18 cellular contexts compared by ENCODE assay signal in genomic region chr3:63405882-63406281, GRCh38.
DNase-seq lines count a peak whose midpoint lies in the region; ATAC-seq, FAIRE-seq and TF ChIP-seq lines count a peak whose summit lies in the region.
"Had no signal": no experiment of that assay in that cellular context is flagged by ENCODE, and none has a peak within 500 bp of the region (broad histone marks: within the 10 kb centered on the region; RNA-seq: fewer than 3 reads in every experiment).

No MANE protein-coding gene starts in this region.

- peaks cover 8% of the 10 kb centered on the region for H3K9me3 ChIP-seq in endodermal cell (ENCODE audit: control insufficient read depth, low read length)
- H3K9me3 ChIP-seq: BLaER1 treated with 17β-estradiol and CSF1 and Interleukin-3, amounts not matched to agents 10 nM and 100 nM had no signal

- no peak for DNase-seq in D721Med (ENCODE audit: insufficient read length, low spot score)
- DNase-seq in LNCaP clone FGC (ENCODE audit: low read depth), result no peak
- no peak for DNase-seq in endodermal cell
- no peak for DNase-seq in retinal pigment epithelial cell (ENCODE audit: low read depth)
- no peak for DNase-seq in GM03348 (ENCODE audit: low spot score)
- DNase-seq in activated CD8-positive, alpha-beta memory T cell treated with anti-CD3 and anti-CD28 coated beads, Interleukin-2, amount 10 ng/mL, durations not matched to agents 7 days and 5 days, result no peak
- DNase-seq: DMS153, KG1, NCI-H1092 treated with DMSO at 0.1 percent for 48 hours, NCI-H1694 treated with DMSO at 0.1 percent for 48 hours, NCI-H446 treated with DMSO at 0.1 percent for 48 hours, NCI-H82, SHP77 had no signal

- peaks cover 7% of the 10 kb centered on the region for H3K27me3 Mint-ChIP-seq in endodermal cell (ENCODE audit: insufficient read depth)
- H3K27me3 Mint-ChIP-seq in activated CD8-positive, alpha-beta memory T cell treated with anti-CD3 and anti-CD28 coated beads, Interleukin-2, amount 10 ng/mL, durations not matched to agents 7 days and 5 days, result no peaks in the 10 kb centered on the region

- H3K4me3 ChIP-seq in LNCaP clone FGC (ENCODE audit: low read depth, low read length) (no peak overlapping the region), endodermal cell (ENCODE audit: low read length) (no peak overlapping the region), retinal pigment epithelial cell (ENCODE audit: low read length) (no peak overlapping the region)
- H3K4me3 ChIP-seq: BLaER1 treated with 17β-estradiol and CSF1 and Interleukin-3, amounts not matched to agents 10 nM and 100 nM had no signal

- no peak for FAIRE-seq in D721Med (lab: Jason Lieb, UNC)
- FAIRE-seq: GM12892, GM19239, RCC 7860 had no signal

- H3K27me3 ChIP-seq in endodermal cell (ENCODE audit: control insufficient read depth, insufficient read depth, low read length, poor library complexity, severe bottlenecking), result no peaks in the 10 kb centered on the region
- H3K27me3 ChIP-seq: BLaER1 treated with 17β-estradiol and CSF1 and Interleukin-3, amounts not matched to agents 10 nM and 100 nM had no signal

- H3K36me3 Mint-ChIP-seq in endodermal cell (ENCODE audit: low read depth), result no peaks in the 10 kb centered on the region
- no peaks in the 10 kb centered on the region for H3K36me3 Mint-ChIP-seq in activated CD8-positive, alpha-beta memory T cell treated with anti-CD3 and anti-CD28 coated beads, Interleukin-2, amount 10 ng/mL, durations not matched to agents 7 days and 5 days

- no peak overlapping the region for H3K4me3 Mint-ChIP-seq in endodermal cell
- no peak overlapping the region for H3K4me3 Mint-ChIP-seq in activated CD8-positive, alpha-beta memory T cell treated with anti-CD3 and anti-CD28 coated beads, Interleukin-2, amount 10 ng/mL, durations not matched to agents 7 days and 5 days

- H3K9me3 Mint-ChIP-seq in endodermal cell, result peaks cover 8% of the 10 kb centered on the region
- H3K9me3 Mint-ChIP-seq in activated CD8-positive, alpha-beta memory T cell treated with anti-CD3 and anti-CD28 coated beads, Interleukin-2, amount 10 ng/mL, durations not matched to agents 7 days and 5 days (ENCODE audit: low read depth), result no peaks in the 10 kb centered on the region

- H3K27ac Mint-ChIP-seq in endodermal cell, result no peak overlapping the region
- H3K27ac Mint-ChIP-seq in activated CD8-positive, alpha-beta memory T cell treated with anti-CD3 and anti-CD28 coated beads, Interleukin-2, amount 10 ng/mL, durations not matched to agents 7 days and 5 days, result no peak overlapping the region

- H3K36me3 ChIP-seq in endodermal cell (ENCODE audit: control insufficient read depth, insufficient read depth, low read length), result no peaks in the 10 kb centered on the region
- H3K36me3 ChIP-seq: BLaER1 treated with 17β-estradiol and CSF1 and Interleukin-3, amounts not matched to agents 10 nM and 100 nM had no signal

- no peak overlapping the region for H3K9ac ChIP-seq in endodermal cell (ENCODE audit: extremely low read depth, low read length, poor library complexity, severe bottlenecking)
- H3K9ac ChIP-seq: BLaER1 treated with 17β-estradiol and CSF1 and Interleukin-3, amounts not matched to agents 10 nM and 100 nM had no signal

- no peaks in the 10 kb centered on the region for H3K4me1 Mint-ChIP-seq in endodermal cell
- H3K4me1 Mint-ChIP-seq in activated CD8-positive, alpha-beta memory T cell treated with anti-CD3 and anti-CD28 coated beads, Interleukin-2, amount 10 ng/mL, durations not matched to agents 7 days and 5 days, result no peaks in the 10 kb centered on the region

- H3K4me1 ChIP-seq in endodermal cell (ENCODE audit: control insufficient read depth, insufficient read depth, low read length), result no peaks in the 10 kb centered on the region
- H3K4me1 ChIP-seq: BLaER1 treated with 17β-estradiol and CSF1 and Interleukin-3, amounts not matched to agents 10 nM and 100 nM had no signal

- TF ChIP-seq CTCF in D721Med (IDR thresholded peaks at IDR 0.05; ENCODE audit: insufficient read depth, missing control alignments) (peak; percentile 5), LNCaP clone FGC (IDR thresholded peaks at IDR 0.05; ENCODE audit: control insufficient read depth, extremely low read depth, insufficient read depth) (peak; percentile 32), endodermal cell (conservative IDR thresholded peaks at IDR 0.05) (peak; percentile 45), retinal pigment epithelial cell (conservative IDR thresholded peaks at IDR 0.05; ENCODE audit: low read depth, low read length) (peak; percentile 14)

- 86 to 91% methylated on average over 2 to 3 of the region's 3 CpGs for WGBS in endodermal cell (ENCODE audit: insufficient coverage in 1 of 2, insufficient read length in 1 of 2), 2 experiments

- CTCF ChIA-PET in activated CD8-positive, alpha-beta memory T cell treated with anti-CD3 and anti-CD28 coated beads, Interleukin-2, amount 10 ng/mL, durations not matched to agents 7 days and 5 days (lab: Charles Lee), result no interaction called here

- ATAC-seq in GM18861 (IDR thresholded peaks at IDR 0.05; ENCODE audit: unreplicated experiment), result no peak
- ATAC-seq in activated CD8-positive, alpha-beta memory T cell treated with anti-CD3 and anti-CD28 coated beads, Interleukin-2, amount 10 ng/mL, durations not matched to agents 7 days and 5 days, result no peak

- H3K27ac ChIP-seq in endodermal cell (ENCODE audit: low read depth, low read length), result no peak overlapping the region
- H3K27ac ChIP-seq: BLaER1 treated with 17β-estradiol and CSF1 and Interleukin-3, amounts not matched to agents 10 nM and 100 nM had no signal
